In genomic region chr15:48978638-48979037, GRCh38 we compare ENCODE assay signal across 23 cellular contexts.
"Had no signal": no experiment of that assay in that cellular context is flagged by ENCODE, and none has a peak within 500 bp of the region (broad histone marks: within the 10 kb centered on the region; RNA-seq: fewer than 3 reads in every experiment).

No MANE protein-coding gene starts in this region.

- H3K4me3 ChIP-seq: cardiac muscle cell, heart left ventricle, lung, prostate gland, spleen, thoracic aorta, upper lobe of left lung had no signal

- H3K4me1 ChIP-seq: prostate gland had no signal

- H3K9me3 ChIP-seq: heart left ventricle, prostate gland, spleen, thoracic aorta, upper lobe of left lung had no signal

- DNase-seq: activated CD4-positive, alpha-beta memory T cell treated with anti-CD3 and anti-CD28 coated beads, Interleukin-2, amount 10 ng/mL, durations not matched to agents 7 days and 5 days; activated CD4-positive, alpha-beta T cell treated with anti-CD3 and anti-CD28 coated beads for 48 hours; activated CD4-positive, CD25-positive, alpha-beta regulatory T cell; activated CD8-positive, alpha-beta memory T cell treated with anti-CD3 and anti-CD28 coated beads, Interleukin-2, amount 10 ng/mL, durations not matched to agents 7 days and 5 days; activated effector memory CD4-positive, alpha-beta T cell treated with anti-CD3 and anti-CD28 coated beads, Interleukin-2, amount 50 U/mL, for 16 hours; activated naive CD4-positive, alpha-beta T cell treated with anti-CD3 and anti-CD28 coated beads, Interleukin-2, amount 10 ng/mL, durations not matched to agents 7 days and 5 days; activated T-cell treated with anti-CD3 and anti-CD28 coated beads for 4 hours; amygdala; cortex of kidney; endodermal cell; heart left ventricle; left colon; midbrain; natural killer cell; spleen; stimulated activated CD4-positive, alpha-beta T cell treated with anti-CD3 and anti-CD28 coated beads, Interleukin-4, amount 100 ng/mL, for 24 hours; stimulated activated naive CD4-positive, alpha-beta T cell treated with Interleukin-2 at 50 U/mL for 16 hours; T-helper 17 cell; upper lobe of left lung had no signal

- H3K36me3 ChIP-seq: cardiac muscle cell, heart left ventricle, prostate gland, spleen, thoracic aorta, upper lobe of left lung had no signal

- ATAC-seq: activated CD8-positive, alpha-beta memory T cell treated with anti-CD3 and anti-CD28 coated beads, Interleukin-2, amount 10 ng/mL, durations not matched to agents 7 days and 5 days; heart left ventricle; left colon; natural killer cell; T-helper 17 cell had no signal

- H3K9me3 Mint-ChIP-seq: activated CD4-positive, alpha-beta memory T cell treated with anti-CD3 and anti-CD28 coated beads, Interleukin-2, amount 10 ng/mL, durations not matched to agents 7 days and 5 days; activated naive CD4-positive, alpha-beta T cell treated with anti-CD3 and anti-CD28 coated beads, Interleukin-2, amount 10 ng/mL, durations not matched to agents 7 days and 5 days; endodermal cell; natural killer cell had no signal

- H3K36me3 Mint-ChIP-seq: activated naive CD4-positive, alpha-beta T cell treated with anti-CD3 and anti-CD28 coated beads, Interleukin-2, amount 10 ng/mL, durations not matched to agents 7 days and 5 days; natural killer cell had no signal

- H3K27ac Mint-ChIP-seq: activated CD4-positive, alpha-beta memory T cell treated with anti-CD3 and anti-CD28 coated beads, Interleukin-2, amount 10 ng/mL, durations not matched to agents 7 days and 5 days; activated CD8-positive, alpha-beta memory T cell treated with anti-CD3 and anti-CD28 coated beads, Interleukin-2, amount 10 ng/mL, durations not matched to agents 7 days and 5 days; activated naive CD4-positive, alpha-beta T cell treated with anti-CD3 and anti-CD28 coated beads, Interleukin-2, amount 10 ng/mL, durations not matched to agents 7 days and 5 days; endodermal cell; natural killer cell; T-helper 17 cell had no signal

- H3K27me3 ChIP-seq: cardiac muscle cell, heart left ventricle, upper lobe of left lung had no signal

- H3K4me3 Mint-ChIP-seq: activated CD4-positive, alpha-beta memory T cell treated with anti-CD3 and anti-CD28 coated beads, Interleukin-2, amount 10 ng/mL, durations not matched to agents 7 days and 5 days; activated CD8-positive, alpha-beta memory T cell treated with anti-CD3 and anti-CD28 coated beads, Interleukin-2, amount 10 ng/mL, durations not matched to agents 7 days and 5 days; activated naive CD4-positive, alpha-beta T cell treated with anti-CD3 and anti-CD28 coated beads, Interleukin-2, amount 10 ng/mL, durations not matched to agents 7 days and 5 days; endodermal cell; natural killer cell; T-helper 17 cell had no signal

- H3K27ac ChIP-seq: cardiac muscle cell, heart left ventricle, prostate gland, spleen, thoracic aorta, upper lobe of left lung had no signal
